10 cellular contexts compared by ENCODE assay signal in genomic region chr1:170670751-170671628, GRCh38. TPM values are rescaled to one million over a fixed set of nuclear protein-coding genes. Genes with fewer than 3 reads are reported as not detected.
DNase-seq lines count a peak whose midpoint lies in the region; TF ChIP-seq lines count a peak whose summit lies in the region.
"Had no signal": no experiment of that assay in that cellular context is flagged by ENCODE, and none has a peak within 500 bp of the region (broad histone marks: within the 10 kb centered on the region; RNA-seq: fewer than 3 reads in every experiment).

No MANE protein-coding gene starts in this region.

- H3K27me3 ChIP-seq in mesenchymal stem cell (ENCODE audit: control insufficient read depth in 1 of 2, insufficient read depth in 1 of 2, low read length in 2 of 2) (peaks cover 0 to 57% of the 10 kb centered on the region in 2 experiments), vagina (no peaks in the 10 kb centered on the region)

- no peak overlapping the region for H3K27ac ChIP-seq in mesenchymal stem cell (ENCODE audit: low read length, poor library complexity, severe bottlenecking)
- H3K27ac ChIP-seq in vagina: peak overlapping the region; percentile 99

- no peak overlapping the region for H2AFZ ChIP-seq in mesenchymal stem cell (ENCODE audit: low read depth, low read length)

- H2BK15ac ChIP-seq in mesenchymal stem cell (ENCODE audit: low read depth, poor library complexity, severe bottlenecking): peak overlapping the region; percentile 8

- H4K8ac ChIP-seq in mesenchymal stem cell (ENCODE audit: low read length): no peak overlapping the region

- H2BK12ac ChIP-seq in mesenchymal stem cell (ENCODE audit: low read length in 2 of 2): no peak overlapping the region

- no peak overlapping the region for H3K14ac ChIP-seq in mesenchymal stem cell (ENCODE audit: low read length in 2 of 2)

- no peak overlapping the region for H2AK5ac ChIP-seq in mesenchymal stem cell (ENCODE audit: low read length, severe bottlenecking)

- no peak overlapping the region for H3K4me2 ChIP-seq in mesenchymal stem cell (ENCODE audit: low read length, poor library complexity, severe bottlenecking)

- no peak for TF ChIP-seq POLR2A in vagina (IDR thresholded peaks at IDR 0.05)

- H2BK120ac ChIP-seq in mesenchymal stem cell (ENCODE audit: low read depth, low read length): no peak overlapping the region

- H3K4me1 ChIP-seq in mesenchymal stem cell (ENCODE audit: control insufficient read depth, insufficient read depth, low read depth, low read length) (no peaks in the 10 kb centered on the region), vagina (peaks cover 42% of the 10 kb centered on the region)

- H3K4me3 ChIP-seq in mesenchymal stem cell (ENCODE audit: insufficient read depth in 1 of 2, low read depth in 1 of 2, low read length in 2 of 2) (peak overlapping the region in 1 of 2 experiments; percentile 83), vagina (peak overlapping the region; percentile 28 to 91)

- H3K4ac ChIP-seq in mesenchymal stem cell (ENCODE audit: low read depth in 1 of 2, low read length in 2 of 2): no peak overlapping the region

- H3K9ac ChIP-seq in mesenchymal stem cell (ENCODE audit: low read length): peak overlapping the region; percentile 98

- H4K91ac ChIP-seq in mesenchymal stem cell (ENCODE audit: low read length): no peak overlapping the region

- H2BK5ac ChIP-seq in mesenchymal stem cell (ENCODE audit: low read depth, low read length, poor library complexity, severe bottlenecking): no peak overlapping the region

- WGBS in mesenchymal stem cell: 38% methylated on average over 28 of the region's 29 CpGs

- intact Hi-C loops in vagina (cut with DNase I): no loop called here

- H3K9me3 ChIP-seq in mesenchymal stem cell (ENCODE audit: control insufficient read depth, low read length) (no peaks in the 10 kb centered on the region), vagina (no peaks in the 10 kb centered on the region)

- peak; percentile 20 to 65 (median 62) for TF ChIP-seq CTCF in vagina (IDR thresholded peaks at IDR 0.05)

- peak; percentile 60 for DNase-seq in stimulated activated CD4-positive, alpha-beta T cell treated with anti-CD3 and anti-CD28 coated beads, Interleukin-15, amount 100 ng/mL, for 24 hours
- DNase-seq in stimulated activated CD4-positive, alpha-beta T cell treated with anti-CD3 and anti-CD28 coated beads, Interleukin-4, amount 100 ng/mL, for 24 hours: no peak
- DNase-seq in dedifferentiated amniotic fluid mesenchymal stem cell (ENCODE audit: extremely low spot score) (peak; percentile 67), mesenchymal stem cell (no peak), vagina (ENCODE audit: extremely low spot score in 2 of 2) (no peak), NCI-H1092 (lab: John Stamatoyannopoulos, UW) (no peak), NCI-H187 treated with DMSO at 0.1 percent for 48 hours (lab: John Stamatoyannopoulos, UW) (no peak), DMS79 (lab: John Stamatoyannopoulos, UW) (no peak)
- DNase-seq: DND-41, naive B cell had no signal

- H3K79me1 ChIP-seq in mesenchymal stem cell (replicated peaks; ENCODE audit: low read length, poor library complexity, severe bottlenecking): no peaks in the 10 kb centered on the region

- no peak overlapping the region for H3K23ac ChIP-seq in mesenchymal stem cell (ENCODE audit: low read length in 2 of 2)

- H3K18ac ChIP-seq in mesenchymal stem cell (ENCODE audit: low read depth in 1 of 2, low read length in 2 of 2): no peak overlapping the region

- H3K36me3 ChIP-seq in mesenchymal stem cell (ENCODE audit: control insufficient read depth in 1 of 2, insufficient read depth in 2 of 2, low read depth in 1 of 2, low read length in 2 of 2) (peaks cover 0 to 95% of the 10 kb centered on the region in 2 experiments), vagina (no peaks in the 10 kb centered on the region)

RNA-seq across cellular contexts. Expression of gene PRRX1, which starts 7.1 kb away (rescaled TPM):
- 0.66 TPM for polyA plus RNA-seq in mesenchymal stem cell (2013, experiment 1 of 2)
- 0.56 TPM for polyA plus RNA-seq in mesenchymal stem cell (2013, experiment 2 of 2)
- total RNA-seq in vagina: 108 TPM

Comparison
In these comparisons a context has a peak if more than half of its experiments do, and no peak if none do; other contexts are left out.
1. DNase-seq: peak in stimulated activated CD4-positive, alpha-beta T cell treated with anti-CD3 and anti-CD28 coated beads, Interleukin-15, amount 100 ng/mL, for 24 hours (single experiment) and dedifferentiated amniotic fluid mesenchymal stem cell (single experiment); none in stimulated activated CD4-positive, alpha-beta T cell treated with anti-CD3 and anti-CD28 coated beads, Interleukin-4, amount 100 ng/mL, for 24 hours (single experiment), mesenchymal stem cell (single experiment), vagina (0 of 2), NCI-H1092 (single experiment), NCI-H187 treated with DMSO at 0.1 percent for 48 hours (single experiment) and DMS79 (single experiment).